Comparison of ENCODE assay signal across 24 cellular contexts in the genomic region with DNA sequence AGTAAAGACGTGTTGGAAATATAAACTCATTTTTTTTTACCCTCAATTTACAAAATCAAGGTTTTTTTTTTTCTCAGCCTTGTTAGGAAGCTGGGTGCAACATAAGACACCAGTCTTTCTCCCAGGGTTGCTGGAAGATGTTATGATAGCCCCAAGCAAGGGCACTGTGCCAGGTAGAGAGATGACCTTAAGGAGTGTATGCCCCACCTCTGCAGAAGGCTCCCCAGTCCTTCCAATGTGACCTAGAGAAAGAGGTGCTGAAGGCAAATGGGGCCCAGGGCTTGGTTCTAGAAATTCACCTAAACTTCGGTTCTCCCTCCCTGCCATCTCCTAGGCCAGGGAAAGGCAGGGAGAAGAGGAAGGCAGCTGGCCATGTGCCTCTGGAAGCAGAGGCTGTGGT. TPM values are rescaled to one million over a fixed set of nuclear protein-coding genes. Genes with fewer than 3 reads are reported as not detected.
DNase-seq lines count a peak whose midpoint lies in the region; ATAC-seq, FAIRE-seq and TF ChIP-seq lines count a peak whose summit lies in the region.
"Had no signal": no experiment of that assay in that cellular context is flagged by ENCODE, and none has a peak within 500 bp of the region (broad histone marks: within the 10 kb centered on the region; RNA-seq: fewer than 3 reads in every experiment).

No MANE protein-coding gene starts in this region.

- H2AFZ ChIP-seq in endothelial cell of umbilical vein (ENCODE audit: low read depth, low read length) = peak overlapping the region; percentile 28
- H2AFZ ChIP-seq: hepatocyte had no signal

- H3K9me3 Mint-ChIP-seq in CD14-positive monocyte (peaks cover 0 to 2% (median 0%) of the 10 kb centered on the region in 7 donors), Calu3 (ENCODE audit: low read depth, unreplicated experiment) (no peaks in the 10 kb centered on the region)
- H3K9me3 Mint-ChIP-seq: activated B cell treated with CpG ODN at 0.5 μM for 24 hours; central memory CD8-positive, alpha-beta T cell; natural killer cell treated with Interleukin-12 subunit alpha and Interleukin-12 subunit beta and Interleukin-15 and Interleukin-18, amount 100 ng/mL, for 72 hours had no signal

- H3K9me3 ChIP-seq in A549 (no peaks in the 10 kb centered on the region), SJSA1 (replicated peaks) (no peaks in the 10 kb centered on the region), endothelial cell of umbilical vein (replicated peaks; ENCODE audit: control insufficient read depth, insufficient read depth, low read length) (no peaks in the 10 kb centered on the region), pancreas (no peaks in the 10 kb centered on the region)
- H3K9me3 ChIP-seq: right lobe of liver, transverse colon had no signal

- FAIRE-seq in A549 (lab: Jason Lieb, UNC) = no peak
- FAIRE-seq in endothelial cell of umbilical vein (lab: Jason Lieb, UNC) = peak; percentile 72
- no peak for FAIRE-seq in pancreas (lab: Jason Lieb, UNC)

- no peak for TF ChIP-seq EP300 in A549 (IDR thresholded peaks at IDR 0.05)

- H3K9me1 ChIP-seq in endothelial cell of umbilical vein (replicated peaks; ENCODE audit: control insufficient read depth, extremely low read depth, insufficient read depth, low read length) = no peaks in the 10 kb centered on the region

- POLR2A ChIA-PET in A549 (lab: Yijun Ruan, JAX) (no interaction called here), endothelial cell of umbilical vein (lab: Charles Lee) (no interaction called here)

- H3K4me3 ChIP-seq in A549 (no peak overlapping the region), SJSA1 (no peak overlapping the region), endothelial cell of umbilical vein (replicated peaks in 1 of 3; ENCODE audit: insufficient read depth in 1 of 3, low read depth in 1 of 3, low read length in 3 of 3) (no peak overlapping the region), pancreas (no peak overlapping the region)
- H3K4me3 ChIP-seq: hepatocyte, right lobe of liver, transverse colon had no signal

- DNase-seq in A549 (ENCODE audit: low read depth in 1 of 2, low spot score in 1 of 2) (peak in 1 of 2 experiments; percentile 22), SJSA1 (ENCODE audit: low read depth in 1 of 2, low spot score in 2 of 2) (no peak), endothelial cell of umbilical vein (ENCODE audit: low read depth, low spot score) (no peak), pancreas (no peak), CD14-positive monocyte (ENCODE audit: low spot score) (no peak), DMS153 treated with DMSO at 0.1 percent for 48 hours (lab: John Stamatoyannopoulos, UW; ENCODE audit: unreplicated experiment) (no peak), Calu3 (no peak), HK-2 (ENCODE audit: unreplicated experiment) (no peak)
- DNase-seq: activated B cell treated with CpG ODN at 0.5 μM for 24 hours; activated CD4-positive, alpha-beta T cell treated with anti-CD3 and anti-CD28 coated beads, Interleukin-2, amount 50 U/mL, for 4 hours; activated CD8-positive, alpha-beta memory T cell treated with anti-CD3 and anti-CD28 coated beads, Interleukin-2, amount 50 U/mL, for 4 hours; activated naive CD4-positive, alpha-beta T cell treated with anti-CD3 and anti-CD28 coated beads, Interleukin-2, amount 50 U/mL, for 16 hours; DMS79 treated with DMSO at 0.1 percent for 48 hours; HCEC 1CT; NCI-H2029 treated with DMSO at 0.1 percent for 48 hours; NCI-H345; NCI-H774; SW 1271; T1000 had no signal

- 15% methylated on average over 2 of the region's 2 CpGs for WGBS in A549 (ENCODE audit: missing lambda C conversion rate)
- WGBS in pancreas, 2 donors = 67 to 86% methylated on average over 2 of the region's 2 CpGs

- H3K79me2 ChIP-seq in endothelial cell of umbilical vein (ENCODE audit: control insufficient read depth, insufficient read depth, low read length) = no peaks in the 10 kb centered on the region
- H3K79me2 ChIP-seq: hepatocyte had no signal

- H3K9ac ChIP-seq in endothelial cell of umbilical vein (replicated peaks; ENCODE audit: extremely low read depth, insufficient read depth, low read length) = no peak overlapping the region

- H3K36me3 Mint-ChIP-seq in CD14-positive monocyte (peaks cover 0 to 6% of the 10 kb centered on the region in 2 donors), Calu3 (ENCODE audit: insufficient read depth, unreplicated experiment) (peaks cover 44% of the 10 kb centered on the region)

- H4K20me1 ChIP-seq in endothelial cell of umbilical vein (replicated peaks; ENCODE audit: control insufficient read depth, extremely low read depth, insufficient read depth, low read length) = no peaks in the 10 kb centered on the region

- no peak overlapping the region for H3K4me3 Mint-ChIP-seq in CD14-positive monocyte
- H3K4me3 Mint-ChIP-seq in Calu3 (ENCODE audit: low read depth, unreplicated experiment) = no peak overlapping the region
- H3K4me3 Mint-ChIP-seq: activated B cell treated with CpG ODN at 0.5 μM for 24 hours; central memory CD8-positive, alpha-beta T cell; natural killer cell treated with Interleukin-12 subunit alpha and Interleukin-12 subunit beta and Interleukin-15 and Interleukin-18, amount 100 ng/mL, for 72 hours had no signal

- no peak for TF ChIP-seq RAD21 in A549 (conservative IDR thresholded peaks at IDR 0.05 in 1 of 2, IDR thresholded peaks at IDR 0.05 in 1 of 2)

- no peaks in the 10 kb centered on the region for H3K27me3 ChIP-seq in SJSA1 (replicated peaks)
- no peaks in the 10 kb centered on the region for H3K27me3 ChIP-seq in endothelial cell of umbilical vein (ENCODE audit: control insufficient read depth in 2 of 2, insufficient read depth in 2 of 2, low read length in 2 of 2)
- H3K27me3 ChIP-seq in pancreas = no peaks in the 10 kb centered on the region
- H3K27me3 ChIP-seq: hepatocyte, right lobe of liver, transverse colon had no signal

- peaks cover 97% of the 10 kb centered on the region for H3K4me1 ChIP-seq in A549
- peaks cover 84% of the 10 kb centered on the region for H3K4me1 ChIP-seq in SJSA1 (replicated peaks)
- H3K4me1 ChIP-seq in endothelial cell of umbilical vein (ENCODE audit: control insufficient read depth, extremely low read depth, insufficient read depth, low read length) = peaks cover 15% of the 10 kb centered on the region
- H3K4me1 ChIP-seq in pancreas = peaks cover 0 to 4% (median 0%) of the 10 kb centered on the region in 3 donors
- H3K4me1 ChIP-seq: right lobe of liver had no signal

- TF ChIP-seq POLR2A in A549 (IDR thresholded peaks at IDR 0.05; ENCODE audit: low read length) (no peak), endothelial cell of umbilical vein (IDR thresholded peaks at IDR 0.05; ENCODE audit: low read depth, low read length) (no peak)

- H3K27me3 Mint-ChIP-seq in CD14-positive monocyte (ENCODE audit: low read depth in 3 of 3) (peaks cover 0 to 3% (median 0%) of the 10 kb centered on the region in 3 donors), Calu3 (ENCODE audit: unreplicated experiment) (no peaks in the 10 kb centered on the region)
- H3K27me3 Mint-ChIP-seq: activated B cell treated with CpG ODN at 0.5 μM for 24 hours; central memory CD8-positive, alpha-beta T cell; natural killer cell treated with Interleukin-12 subunit alpha and Interleukin-12 subunit beta and Interleukin-15 and Interleukin-18, amount 100 ng/mL, for 72 hours had no signal

- H3K27ac ChIP-seq in A549 (peak overlapping the region; percentile 78 to 89), SJSA1 (peak overlapping the region; percentile 96), endothelial cell of umbilical vein (ENCODE audit: insufficient read depth, low read depth, low read length) (peak overlapping the region; percentile 13), pancreas (peak overlapping the region in 3 of 4 donors; percentile 42 to 53 (median 46))
- H3K27ac ChIP-seq: hepatocyte, right lobe of liver, transverse colon had no signal

- dilution Hi-C loops in endothelial cell of umbilical vein (cut with MboI; ENCODE audit: extremely low pct_ligation_motif_present, low sequenced_read_pairs) = no loop called here

- H3K4me1 Mint-ChIP-seq in CD14-positive monocyte (peaks cover 10% of the 10 kb centered on the region), Calu3 (ENCODE audit: low read depth, unreplicated experiment) (peaks cover 16% of the 10 kb centered on the region)
- H3K4me1 Mint-ChIP-seq: activated B cell treated with CpG ODN at 0.5 μM for 24 hours; central memory CD8-positive, alpha-beta T cell had no signal

- CTCF ChIA-PET in A549 (lab: Yijun Ruan, JAX) (interaction anchor here (0.7 to 2.2 kb wide), 2 partner anchors 12 to 41 kb away, joined by 3 to 5 read pairs; no protein-coding TSS in a partner anchor), endothelial cell of umbilical vein (lab: Charles Lee) (interaction anchor here (1.3 to 1.4 kb wide), 2 partner anchors 10 to 374 kb away, joined by 4 to 8 read pairs; no protein-coding TSS in a partner anchor), Calu3 (lab: Charles Lee) (no interaction called here)

- H3K36me3 ChIP-seq in SJSA1 (peaks cover 7% of the 10 kb centered on the region; the same call in 1 of the 2 replicates), endothelial cell of umbilical vein (ENCODE audit: control insufficient read depth in 2 of 2, extremely low read depth in 1 of 2, insufficient read depth in 2 of 2, low read length in 2 of 2) (peaks cover 5 to 28% of the 10 kb centered on the region in 2 experiments), pancreas (peaks cover 0 to 21% (median 5%) of the 10 kb centered on the region in 3 donors)
- H3K36me3 ChIP-seq: right lobe of liver had no signal

- intact Hi-C loops in endothelial cell of umbilical vein (cut with micrococcal nuclease) = loop anchor here (2.0 kb wide), 1 partner anchor 48 kb away; a partner anchor contains a TSS
- intact Hi-C loops in pancreas (cut with DNase I) = no loop called here
- intact Hi-C loops in CD14-positive monocyte (cut with micrococcal nuclease) = no loop called here
- intact Hi-C loops in Calu3 (cut with micrococcal nuclease; ENCODE audit: unreplicated experiment) = no loop called here

- peak overlapping the region; percentile 88 for H3K4me2 ChIP-seq in A549
- peak overlapping the region; percentile 1 for H3K4me2 ChIP-seq in endothelial cell of umbilical vein (ENCODE audit: insufficient read depth, low read length)
- H3K4me2 ChIP-seq: hepatocyte had no signal

- TF ChIP-seq CTCF in A549 (IDR thresholded peaks at IDR 0.05) (no peak), endothelial cell of umbilical vein (IDR thresholded peaks at IDR 0.05; ENCODE audit: extremely low read depth in 1 of 2, insufficient read depth in 1 of 2, low read depth in 1 of 2, low read length in 2 of 2) (no peak), pancreas (IDR thresholded peaks at IDR 0.05) (no peak), CD14-positive monocyte (IDR thresholded peaks at IDR 0.05) (no peak), Calu3 (IDR thresholded peaks at IDR 0.05; ENCODE audit: unreplicated experiment) (no peak)

- peak; percentile 15 to 50; a peak in 5 of 6 replicates for ATAC-seq in A549
- no peak for ATAC-seq in pancreas
- ATAC-seq: natural killer cell treated with Interleukin-12 subunit alpha and Interleukin-12 subunit beta and Interleukin-15 and Interleukin-18, amount 100 ng/mL, for 72 hours had no signal

- no peak overlapping the region for H3K27ac Mint-ChIP-seq in CD14-positive monocyte
- no peak overlapping the region for H3K27ac Mint-ChIP-seq in Calu3 (ENCODE audit: unreplicated experiment)
- H3K27ac Mint-ChIP-seq: natural killer cell treated with Interleukin-12 subunit alpha and Interleukin-12 subunit beta and Interleukin-15 and Interleukin-18, amount 100 ng/mL, for 72 hours had no signal

- BruUV-seq in endothelial cell of umbilical vein (replicated peaks; lab: Mats Ljungman, UMichigan) (no TSS peak), Calu3 (replicated peaks; lab: Mats Ljungman, UMichigan) (no TSS peak)

RNA-seq across cellular contexts. Expression of a gene that starts 48.1 kb away (rescaled TPM):
- polyA plus RNA-seq in A549 (2011; rRNA removed) (27.0 and 57.4 TPM in 2 replicates), A549 (2017; fragmentation: RNase III; extraction: RNeasy Plus Mini Kit Qiagen cat#74134 plus additional on column Dnase treatment) (24.5 to 26.1 TPM (median 25.1 TPM) in 3 replicates), endothelial cell of umbilical vein (47.7 and 53.4 TPM in 2 replicates), pancreas (10 to 100 TPM; 18.4 to 43.2 TPM), CD14-positive monocyte (1 to 10 TPM in 1 of 2 donors, under 1 TPM in 1; 0.61 to 1.7 TPM)
- 5.0 and 8.5 TPM in 2 replicates for polyA plus RNA-seq in A549 (2012; cell fraction: cytosol; rRNA removed)
- polyA plus RNA-seq in A549 (2012; cell fraction: nucleus; rRNA removed) = 5.9 and 6.6 TPM in 2 replicates
- polyA minus RNA-seq in A549 (2011; rRNA and poly(A)+ RNA removed) = 27.6 and 42.3 TPM in 2 replicates
- total RNA-seq in SJSA1 (2014; rRNA removed; shearing (Covaris generic)) = 39.3 and 65.1 TPM in 2 replicates
- total RNA-seq in endothelial cell of umbilical vein (91.1 and 122 TPM in 2 replicates), pancreas (10 to 100 TPM; 31.4 to 76.7 (median 41.0) TPM), Calu3 (2022) (116 and 120 TPM in 2 replicates)
- polyA plus RNA-seq in endothelial cell of umbilical vein (2011; cell fraction: cytosol; rRNA removed) = 42.6 and 50.0 TPM in 2 replicates
- 67.9 and 78.6 TPM in 2 replicates for polyA plus RNA-seq in endothelial cell of umbilical vein (2011; cell fraction: nucleus; rRNA removed)
- 61.5 and 69.0 TPM in 2 replicates for polyA plus RNA-seq in endothelial cell of umbilical vein (2012)
- polyA minus RNA-seq in endothelial cell of umbilical vein = 132 and 170 TPM in 2 replicates
- 10.4 TPM for polyA minus RNA-seq in endothelial cell of umbilical vein (2011; cell fraction: cytosol; rRNA and poly(A)+ RNA removed)
- polyA minus RNA-seq in endothelial cell of umbilical vein (2011; cell fraction: nucleus; rRNA and poly(A)+ RNA removed) = 124 and 188 TPM in 2 replicates

Comparison
In these comparisons a context has a peak if more than half of its experiments do, and no peak if none do; other contexts are left out.
1. ATAC-seq: peak in A549 (2 of 2); none in pancreas (0 of 4).
2. H3K27ac ChIP-seq: peak in every context shown above with its lines; median percentile 96 in SJSA1; 84 in A549; 46 in pancreas; 13 in endothelial cell of umbilical vein.